1 cellular context compared by ENCODE assay signal in genomic region chr3:47413751-47414150, GRCh38.
TF ChIP-seq lines count a peak whose summit lies in the region.

No MANE protein-coding gene starts in this region.

TF ChIP-seq in HepG2, 621 proteins besides CTCF, POLR2A, EP300 and RAD21:
- TF ChIP-seq ZNF557 (CRISPR knock-in tag; IDR thresholded peaks at IDR 0.05) (no peak), NRL (CRISPR knock-in tag; IDR thresholded peaks at IDR 0.05; ENCODE audit: borderline replicate concordance) (0 out of 2 replicates have a peak, but pooled peaks have one; percentile 12), MED13 (CRISPR knock-in tag; IDR thresholded peaks at IDR 0.05) (no peak), ZFP90 (CRISPR knock-in tag; IDR thresholded peaks at IDR 0.05; ENCODE audit: borderline replicate concordance) (no peak), REL (CRISPR knock-in tag; conservative IDR thresholded peaks at IDR 0.05) (no peak), RBM22 (optimal IDR thresholded peaks at IDR 0.05; ENCODE audit: low read length) (peak; percentile 82)
- TF ChIP-seq, protein P1, sequence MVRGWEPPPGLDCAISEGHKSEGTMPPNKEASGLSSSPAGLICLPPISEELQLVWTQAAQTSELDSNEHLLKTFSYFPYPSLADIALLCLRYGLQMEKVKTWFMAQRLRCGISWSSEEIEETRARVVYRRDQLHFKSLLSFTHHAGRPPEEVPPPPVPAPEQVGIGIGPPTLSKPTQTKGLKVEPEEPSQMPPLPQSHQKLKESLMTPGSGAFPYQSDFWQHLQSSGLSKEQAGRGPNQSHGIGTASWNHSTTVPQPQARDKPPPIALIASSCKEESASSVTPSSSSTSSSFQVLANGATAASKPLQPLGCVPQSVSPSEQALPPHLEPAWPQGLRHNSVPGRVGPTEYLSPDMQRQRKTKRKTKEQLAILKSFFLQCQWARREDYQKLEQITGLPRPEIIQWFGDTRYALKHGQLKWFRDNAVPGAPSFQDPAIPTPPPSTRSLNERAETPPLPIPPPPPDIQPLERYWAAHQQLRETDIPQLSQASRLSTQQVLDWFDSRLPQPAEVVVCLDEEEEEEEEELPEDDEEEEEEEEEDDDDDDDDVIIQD (CRISPR knock-in tag; IDR thresholded peaks at IDR 0.05; ENCODE audit: low read depth), result no peak
